8 cellular contexts compared by ENCODE assay signal in the genomic region with DNA sequence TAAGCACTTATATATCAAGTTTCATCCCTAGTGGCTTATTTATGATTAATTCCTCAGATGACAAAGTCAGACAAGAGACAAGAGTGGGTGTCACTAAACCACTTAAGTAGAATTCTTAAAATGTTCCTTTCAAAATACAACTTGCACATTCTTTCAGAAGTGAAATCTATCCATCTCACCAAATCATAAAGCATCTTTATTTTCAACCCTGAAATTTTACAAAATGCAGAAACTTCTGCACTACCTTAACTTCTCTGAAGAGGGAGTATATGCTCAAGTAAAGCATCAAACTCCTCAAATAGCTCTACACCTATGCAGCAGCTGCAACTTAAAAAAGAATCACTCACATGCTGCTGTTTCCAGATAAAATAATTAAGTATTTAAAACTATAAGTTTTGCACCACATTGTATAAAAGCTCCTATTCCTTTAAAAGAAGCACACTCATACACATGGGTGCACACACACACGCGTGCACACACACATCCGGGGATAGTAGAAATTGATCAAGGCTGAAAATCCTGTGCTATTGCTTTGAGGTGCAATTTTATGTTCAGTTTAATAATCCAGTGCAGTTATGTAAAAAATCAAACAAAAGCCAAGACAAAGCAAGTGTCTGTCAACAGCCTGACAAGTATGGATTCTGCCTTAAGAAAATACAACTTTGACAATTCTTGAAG.
DNase-seq lines count a peak whose midpoint lies in the region; ATAC-seq, FAIRE-seq and TF ChIP-seq lines count a peak whose summit lies in the region.

No MANE protein-coding gene starts in this region.

- WGBS in thyroid gland, 2 donors, result 85 to 92% methylated on average over 3 of the region's 3 CpGs

- TF ChIP-seq POLR2A in thyroid gland (IDR thresholded peaks at IDR 0.05), result no peak

- no peaks in the 10 kb centered on the region for H3K36me3 Mint-ChIP-seq in Caco-2 (ENCODE audit: insufficient read depth, unreplicated experiment)
- H3K36me3 Mint-ChIP-seq in activated CD8-positive, alpha-beta T cell treated with anti-CD3 and anti-CD28 coated beads for 36 hours (ENCODE audit: low read depth), result no peaks in the 10 kb centered on the region

- peak; percentile 86 for TF ChIP-seq RAD21 in neural cell (conservative IDR thresholded peaks at IDR 0.05)

- FAIRE-seq in bronchial epithelial cell (lab: Jason Lieb, UNC), result no peak

- no peaks in the 10 kb centered on the region for H3K4me1 Mint-ChIP-seq in Caco-2 (ENCODE audit: low read depth, unreplicated experiment)
- peaks cover 2% of the 10 kb centered on the region for H3K4me1 Mint-ChIP-seq in activated CD8-positive, alpha-beta T cell treated with anti-CD3 and anti-CD28 coated beads for 36 hours (ENCODE audit: low read depth)

- DNase-seq in Caco-2, result no peak
- peak; percentile 78 for DNase-seq in NAMALWA (ENCODE audit: low spot score)
- DNase-seq in bronchial epithelial cell (ENCODE audit: low read depth), result peak; percentile 37
- no peak for DNase-seq in thyroid gland
- no peak for DNase-seq in epidermal melanocyte (ENCODE audit: insufficient read length, low spot score)
- no peak for DNase-seq in activated CD8-positive, alpha-beta T cell treated with anti-CD3 and anti-CD28 coated beads for 36 hours

- H3K4me3 ChIP-seq in Caco-2 (ENCODE audit: low read depth, low read length), result no peak overlapping the region
- H3K4me3 ChIP-seq in bronchial epithelial cell (ENCODE audit: low read depth, low read length), result no peak overlapping the region
- no peak overlapping the region for H3K4me3 ChIP-seq in neural cell (ENCODE audit: low read length)
- no peak overlapping the region for H3K4me3 ChIP-seq in thyroid gland (replicated peaks in 1 of 3)

- no peak overlapping the region for H3K9ac ChIP-seq in neural cell (ENCODE audit: low read length)

- H3K27ac ChIP-seq in neural cell (ENCODE audit: low read length), result no peak overlapping the region
- H3K27ac ChIP-seq in thyroid gland, result no peak overlapping the region

- H3K4me1 ChIP-seq in Caco-2 (no peaks in the 10 kb centered on the region), thyroid gland (no peaks in the 10 kb centered on the region)

- no peak for TF ChIP-seq EP300 in neural cell (conservative IDR thresholded peaks at IDR 0.05; ENCODE audit: poor library complexity, severe bottlenecking)

- CTCF ChIA-PET in Caco-2 (lab: Charles Lee), result interaction anchor here (0.6 to 1.2 kb wide), 4 partner anchors 109 to 1028 kb away, joined by 3 to 5 read pairs (median 4); no protein-coding TSS in a partner anchor
- CTCF ChIA-PET in activated CD8-positive, alpha-beta T cell treated with anti-CD3 and anti-CD28 coated beads for 36 hours (lab: Charles Lee), result no interaction called here

- no peak overlapping the region for H2AFZ ChIP-seq in neural cell (ENCODE audit: low read depth, low read length)

- H3K9me2 ChIP-seq in neural cell (ENCODE audit: insufficient read depth, low read length), result no peaks in the 10 kb centered on the region

- no peaks in the 10 kb centered on the region for H3K36me3 ChIP-seq in Caco-2 (ENCODE audit: control insufficient read depth, insufficient read depth, low read length)
- H3K36me3 ChIP-seq in bronchial epithelial cell (ENCODE audit: control insufficient read depth, insufficient read depth, low read length), result peaks cover 1% of the 10 kb centered on the region
- no peaks in the 10 kb centered on the region for H3K36me3 ChIP-seq in neural cell (ENCODE audit: insufficient read depth, low read length)
- no peaks in the 10 kb centered on the region for H3K36me3 ChIP-seq in thyroid gland

- BruUV-seq in Caco-2 (replicated peaks; lab: Mats Ljungman, UMichigan), result no TSS peak

- H3K79me2 ChIP-seq in neural cell (replicated peaks; ENCODE audit: insufficient read depth, low read length), result no peaks in the 10 kb centered on the region

- H3K9me3 ChIP-seq in Caco-2, result no peaks in the 10 kb centered on the region
- no peaks in the 10 kb centered on the region for H3K9me3 ChIP-seq in neural cell (ENCODE audit: low read length)
- no peaks in the 10 kb centered on the region for H3K9me3 ChIP-seq in thyroid gland

- no peaks in the 10 kb centered on the region for H4K20me1 ChIP-seq in neural cell (ENCODE audit: insufficient read depth)

- no peak overlapping the region for H3K27ac Mint-ChIP-seq in Caco-2 (ENCODE audit: unreplicated experiment)
- H3K27ac Mint-ChIP-seq in activated CD8-positive, alpha-beta T cell treated with anti-CD3 and anti-CD28 coated beads for 36 hours, result no peak overlapping the region

- POLR2A ChIA-PET in Caco-2 (lab: Charles Lee), result no interaction called here
- POLR2A ChIA-PET in activated CD8-positive, alpha-beta T cell treated with anti-CD3 and anti-CD28 coated beads for 36 hours (lab: Charles Lee), result no interaction called here

- no peaks in the 10 kb centered on the region for H3K27me3 Mint-ChIP-seq in Caco-2 (ENCODE audit: insufficient read depth, unreplicated experiment)
- H3K27me3 Mint-ChIP-seq in activated CD8-positive, alpha-beta T cell treated with anti-CD3 and anti-CD28 coated beads for 36 hours, result no peaks in the 10 kb centered on the region

- no peaks in the 10 kb centered on the region for H3K27me3 ChIP-seq in Caco-2 (replicated peaks; ENCODE audit: control insufficient read depth, insufficient read depth, low read length)
- no peaks in the 10 kb centered on the region for H3K27me3 ChIP-seq in bronchial epithelial cell (ENCODE audit: control insufficient read depth, insufficient read depth, low read length)
- H3K27me3 ChIP-seq in neural cell (ENCODE audit: insufficient read depth, low read depth, low read length), result no peaks in the 10 kb centered on the region
- no peaks in the 10 kb centered on the region for H3K27me3 ChIP-seq in thyroid gland

- H3K9me3 Mint-ChIP-seq in Caco-2 (ENCODE audit: unreplicated experiment), result no peaks in the 10 kb centered on the region
- H3K9me3 Mint-ChIP-seq in activated CD8-positive, alpha-beta T cell treated with anti-CD3 and anti-CD28 coated beads for 36 hours, result no peaks in the 10 kb centered on the region

- no peak overlapping the region for H3K4me2 ChIP-seq in neural cell (ENCODE audit: low read length)

- intact Hi-C loops in Caco-2 (cut with micrococcal nuclease; ENCODE audit: unreplicated experiment), result no loop called here
- intact Hi-C loops in thyroid gland (cut with DNase I), result no loop called here
- intact Hi-C loops in activated CD8-positive, alpha-beta T cell treated with anti-CD3 and anti-CD28 coated beads for 36 hours (cut with micrococcal nuclease), result no loop called here

- ATAC-seq in GM21360 (IDR thresholded peaks at IDR 0.05; ENCODE audit: unreplicated experiment), result peak; percentile 64
- no peak for ATAC-seq in activated CD8-positive, alpha-beta T cell treated with anti-CD3 and anti-CD28 coated beads for 36 hours

- TF ChIP-seq CTCF in Caco-2 (IDR thresholded peaks at IDR 0.05; ENCODE audit: insufficient read depth in 1 of 2, low read depth in 1 of 2, low read length in 1 of 2, severe bottlenecking in 1 of 2, unreplicated experiment in 1 of 2) (peak; percentile 12 to 23), bronchial epithelial cell (IDR thresholded peaks at IDR 0.05; ENCODE audit: insufficient read depth, low read length, severe bottlenecking) (no peak), neural cell (IDR thresholded peaks at IDR 0.05; ENCODE audit: poor library complexity, severe bottlenecking) (peak; percentile 80), thyroid gland (IDR thresholded peaks at IDR 0.05) (peak in 3 of 6 experiments; percentile 41 to 52 (median 49))
- no peak for TF ChIP-seq CTCF in activated CD8-positive, alpha-beta T cell treated with anti-CD3 and anti-CD28 coated beads for 36 hours (IDR thresholded peaks at IDR 0.05)

- no peak overlapping the region for H3K4me3 Mint-ChIP-seq in Caco-2 (ENCODE audit: unreplicated experiment)
- no peak overlapping the region for H3K4me3 Mint-ChIP-seq in activated CD8-positive, alpha-beta T cell treated with anti-CD3 and anti-CD28 coated beads for 36 hours

- peaks cover 3% of the 10 kb centered on the region for H3F3A ChIP-seq in neural cell (ENCODE audit: insufficient read depth, low read length, poor library complexity, severe bottlenecking)

TF ChIP-seq in neural cell, 6 proteins besides CTCF, POLR2A, EP300 and RAD21:
- TF ChIP-seq POLR2AphosphoS5 (IDR thresholded peaks at IDR 0.05), result no peak
- TF ChIP-seq SMC3 (conservative IDR thresholded peaks at IDR 0.05; ENCODE audit: poor library complexity), result peak; percentile 79

Comparison
In these comparisons a context has a peak if more than half of its experiments do, and no peak if none do; other contexts are left out.
1. DNase-seq: peak in NAMALWA (single experiment) and bronchial epithelial cell (single experiment); none in Caco-2 (0 of 2), thyroid gland (0 of 2), epidermal melanocyte (single experiment) and activated CD8-positive, alpha-beta T cell treated with anti-CD3 and anti-CD28 coated beads for 36 hours (single experiment).
2. CTCF ChIP-seq: peak in Caco-2 (2 of 2) and neural cell (single experiment); none in bronchial epithelial cell (single experiment) and activated CD8-positive, alpha-beta T cell treated with anti-CD3 and anti-CD28 coated beads for 36 hours (single experiment).